ENCODE assay signal across 29 cellular contexts in genomic region chr4:177791188-177791587, GRCh38.
"Had no signal": no experiment of that assay in that cellular context is flagged by ENCODE, and none has a peak within 500 bp of the region (broad histone marks: within the 10 kb centered on the region; RNA-seq: fewer than 3 reads in every experiment).

No MANE protein-coding gene starts in this region.

- ATAC-seq: effector memory CD8-positive, alpha-beta T cell; esophagus mucosa; foreskin keratinocyte; gastrocnemius medialis; gastroesophageal sphincter; heart left ventricle; heart right ventricle had no signal

- H3K36me3 ChIP-seq: colonic mucosa, esophagus muscularis mucosa, esophagus squamous epithelium, gastrocnemius medialis, gastroesophageal sphincter, heart left ventricle, heart right ventricle had no signal

- H3K4me1 ChIP-seq: colonic mucosa, esophagus muscularis mucosa, esophagus squamous epithelium, foreskin keratinocyte, gastrocnemius medialis, gastroesophageal sphincter, heart right ventricle had no signal

- H3K9me3 ChIP-seq: colonic mucosa, esophagus muscularis mucosa, esophagus squamous epithelium, gastrocnemius medialis, gastroesophageal sphincter, heart left ventricle, heart right ventricle had no signal

- DNase-seq: colonic mucosa; cortex of kidney; dermis blood vessel endothelial cell; dorsolateral prefrontal cortex; effector CD4-positive, alpha-beta T cell; effector CD8-positive, alpha-beta T cell; effector memory CD4-positive, alpha-beta T cell; effector memory CD8-positive, alpha-beta T cell; endodermal cell; erythroblast; esophagus squamous epithelium; foreskin fibroblast; foreskin keratinocyte; foreskin melanocyte; gastrocnemius medialis; glutamatergic neuron; head of caudate nucleus; heart left ventricle; heart right ventricle had no signal

- H3K9me3 Mint-ChIP-seq: dendritic cell treated with granulocyte-macrophage colony-stimulating factor and Interleukin-4, amounts not matched to agents 40 ng/mL and 50 ng/mL, for 4 days; endodermal cell had no signal

- H3K27me3 Mint-ChIP-seq: dendritic cell treated with granulocyte-macrophage colony-stimulating factor and Interleukin-4, amounts not matched to agents 40 ng/mL and 50 ng/mL, for 4 days; effector memory CD8-positive, alpha-beta T cell had no signal

- H3K27me3 ChIP-seq: colonic mucosa, dorsolateral prefrontal cortex, esophagus muscularis mucosa, esophagus squamous epithelium, foreskin keratinocyte, gastrocnemius medialis, gastroesophageal sphincter, heart left ventricle, heart right ventricle had no signal

- H3K4me3 Mint-ChIP-seq: dendritic cell treated with granulocyte-macrophage colony-stimulating factor and Interleukin-4, amounts not matched to agents 40 ng/mL and 50 ng/mL, for 4 days; effector memory CD8-positive, alpha-beta T cell; endodermal cell had no signal

- H3K27ac ChIP-seq: colonic mucosa, coronary artery, dorsolateral prefrontal cortex, epithelial cell of prostate, esophagus muscularis mucosa, esophagus squamous epithelium, foreskin keratinocyte, gastrocnemius medialis, gastroesophageal sphincter, heart left ventricle, heart right ventricle had no signal

- FAIRE-seq: colon, endometrium, endothelial cell of umbilical vein, frontal cortex had no signal

- H3K4me3 ChIP-seq: colonic mucosa, coronary artery, dorsolateral prefrontal cortex, esophagus muscularis mucosa, esophagus squamous epithelium, gastrocnemius medialis, gastroesophageal sphincter, heart left ventricle, heart right ventricle had no signal

- H3K27ac Mint-ChIP-seq: dendritic cell treated with granulocyte-macrophage colony-stimulating factor and Interleukin-4, amounts not matched to agents 40 ng/mL and 50 ng/mL, for 4 days; effector memory CD8-positive, alpha-beta T cell; endodermal cell had no signal
